In the genomic region with DNA sequence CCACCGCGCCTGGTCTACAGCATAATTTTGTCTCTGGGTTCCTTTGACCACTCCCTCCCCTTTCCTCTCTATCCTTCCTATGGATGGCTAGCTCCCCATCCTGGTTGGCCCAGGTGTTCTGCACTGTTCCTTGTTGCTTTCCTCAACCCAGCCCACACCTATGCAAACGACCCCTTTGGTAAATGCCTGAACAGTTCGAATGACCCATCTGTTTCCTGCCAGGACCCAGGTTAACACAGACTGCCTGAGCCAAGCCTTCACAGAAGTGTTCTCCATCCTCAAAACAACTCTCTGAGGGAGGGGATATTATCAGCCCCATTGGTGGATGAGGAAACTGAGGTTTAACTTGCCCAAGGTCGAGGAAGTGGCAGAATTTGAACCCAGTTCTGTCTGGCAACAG, we compare ENCODE assay signal across 22 cellular contexts.
"Had no signal": no experiment of that assay in that cellular context is flagged by ENCODE, and none has a peak within 500 bp of the region (broad histone marks: within the 10 kb centered on the region; RNA-seq: fewer than 3 reads in every experiment).

No MANE protein-coding gene starts in this region.

- H3K9me3 ChIP-seq: colonic mucosa, esophagus muscularis mucosa, gastrocnemius medialis, heart left ventricle, upper lobe of left lung had no signal

- H3K27ac ChIP-seq: colonic mucosa, dorsolateral prefrontal cortex, esophagus muscularis mucosa, gastrocnemius medialis, heart left ventricle, upper lobe of left lung, VCaP had no signal

- FAIRE-seq: bronchial epithelial cell, islet of Langerhans, small intestine had no signal

- ATAC-seq: gastrocnemius medialis; heart left ventricle; left ventricle myocardium superior; sciatic nerve; stimulated activated naive CD8-positive, alpha-beta T cell treated with anti-CD3 and anti-CD28 coated beads, Interleukin-15, Interleukin-2, amounts not matched to agents 100 U/mL and 50 U/mL, for 24 hours had no signal

- H3K9me3 Mint-ChIP-seq: activated CD4-positive, alpha-beta T cell treated with anti-CD3 and anti-CD28 coated beads, Interleukin-2, amount 10 ng/mL, durations not matched to agents 7 days and 5 days; activated naive CD8-positive, alpha-beta T cell treated with anti-CD3 and anti-CD28 coated beads for 36 hours; T-helper 2 cell treated with Interferon-gamma antibody and Interleukin-4, amounts not matched to agents 5 μg/mL and 100 μg/mL, for 36 hours had no signal

- H3K27ac Mint-ChIP-seq: activated CD4-positive, alpha-beta T cell treated with anti-CD3 and anti-CD28 coated beads, Interleukin-2, amount 10 ng/mL, durations not matched to agents 7 days and 5 days; activated naive CD8-positive, alpha-beta T cell treated with anti-CD3 and anti-CD28 coated beads for 36 hours; T-helper 2 cell treated with Interferon-gamma antibody and Interleukin-4, amounts not matched to agents 5 μg/mL and 100 μg/mL, for 36 hours had no signal

- H3K4me3 ChIP-seq: colonic mucosa, dorsolateral prefrontal cortex, esophagus muscularis mucosa, gastrocnemius medialis, heart left ventricle, upper lobe of left lung had no signal

- H3K4me3 Mint-ChIP-seq: activated CD4-positive, alpha-beta T cell treated with anti-CD3 and anti-CD28 coated beads, Interleukin-2, amount 10 ng/mL, durations not matched to agents 7 days and 5 days; activated naive CD8-positive, alpha-beta T cell treated with anti-CD3 and anti-CD28 coated beads for 36 hours; T-helper 2 cell treated with Interferon-gamma antibody and Interleukin-4, amounts not matched to agents 5 μg/mL and 100 μg/mL, for 36 hours had no signal

- DNase-seq: activated CD4-positive, alpha-beta T cell treated with anti-CD3 and anti-CD28 coated beads, Interleukin-2, amount 10 ng/mL, durations not matched to agents 7 days and 5 days; activated CD4-positive, CD25-positive, alpha-beta regulatory T cell treated with anti-CD3 and anti-CD28 coated beads, Interleukin-2, amount 50 U/mL, for 72 hours; activated naive CD8-positive, alpha-beta T cell treated with anti-CD3 and anti-CD28 coated beads for 36 hours; activated T-cell treated with anti-CD3 and anti-CD28 coated beads, Interleukin-2, amount 50 U/mL, for 1 hour; amniotic stem cell; colonic mucosa; dorsolateral prefrontal cortex; gastrocnemius medialis; heart left ventricle; left ventricle myocardium superior; mammary epithelial cell; midbrain; occipital lobe; small intestine; stimulated activated naive CD8-positive, alpha-beta T cell treated with anti-CD3 and anti-CD28 coated beads, Interleukin-15, Interleukin-2, amounts not matched to agents 100 U/mL and 50 U/mL, for 24 hours; upper lobe of left lung had no signal

- H3K27me3 ChIP-seq: colonic mucosa, dorsolateral prefrontal cortex, gastrocnemius medialis, upper lobe of left lung had no signal

- H3K4me1 ChIP-seq: colonic mucosa, gastrocnemius medialis had no signal

- H3K27me3 Mint-ChIP-seq: activated CD4-positive, alpha-beta T cell treated with anti-CD3 and anti-CD28 coated beads, Interleukin-2, amount 10 ng/mL, durations not matched to agents 7 days and 5 days; activated naive CD8-positive, alpha-beta T cell treated with anti-CD3 and anti-CD28 coated beads for 36 hours had no signal

- H3K36me3 Mint-ChIP-seq: activated naive CD8-positive, alpha-beta T cell treated with anti-CD3 and anti-CD28 coated beads for 36 hours had no signal

- H3K36me3 ChIP-seq: colonic mucosa, esophagus muscularis mucosa, gastrocnemius medialis, heart left ventricle, upper lobe of left lung had no signal
